21 cellular contexts compared by ENCODE assay signal in the genomic region with DNA sequence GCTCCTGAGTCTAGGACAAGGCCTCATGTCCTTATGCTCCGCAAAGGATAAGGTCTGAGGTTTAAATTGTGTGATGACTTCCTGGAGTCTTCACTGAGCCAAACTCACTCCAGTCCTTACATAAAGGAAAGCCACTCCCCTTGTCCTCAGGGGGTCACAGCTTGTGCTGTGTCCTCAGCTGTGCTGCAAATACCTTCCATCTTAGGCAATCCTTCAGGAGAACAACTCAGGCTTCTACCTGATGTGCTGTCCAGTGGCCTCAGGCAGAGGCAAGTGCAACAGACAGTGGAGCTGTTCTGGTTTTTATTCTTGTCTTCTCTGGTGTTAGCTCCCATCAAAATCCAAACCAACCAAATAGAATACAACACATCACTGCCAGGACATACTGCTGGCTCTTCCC.
"Had no signal": no experiment of that assay in that cellular context is flagged by ENCODE, and none has a peak within 500 bp of the region (broad histone marks: within the 10 kb centered on the region; RNA-seq: fewer than 3 reads in every experiment).

No MANE protein-coding gene starts in this region.

- H3K36me3 ChIP-seq: ovary, tibial nerve, vagina had no signal

- H3K27ac Mint-ChIP-seq: activated CD4-positive, alpha-beta T cell treated with anti-CD3 and anti-CD28 coated beads, Interleukin-2, amount 10 ng/mL, durations not matched to agents 24 days and 14 days; activated CD8-positive, alpha-beta T cell treated with anti-CD3 and anti-CD28 coated beads for 36 hours; activated naive CD8-positive, alpha-beta T cell treated with anti-CD3 and anti-CD28 coated beads for 36 hours; activated T-helper 17 cell treated with anti-CD3 and anti-CD28 coated beads, Interleukin-2, amount 50 U/mL, for 72 hours; effector memory CD8-positive, alpha-beta T cell; naive B cell had no signal

- H3K36me3 Mint-ChIP-seq: activated naive CD8-positive, alpha-beta T cell treated with anti-CD3 and anti-CD28 coated beads for 36 hours; naive B cell had no signal

- H3K9me3 Mint-ChIP-seq: naive B cell had no signal

- ATAC-seq: activated CD8-positive, alpha-beta T cell treated with anti-CD3 and anti-CD28 coated beads for 36 hours; activated T-helper 17 cell treated with anti-CD3 and anti-CD28 coated beads, Interleukin-2, amount 50 U/mL, for 72 hours; effector memory CD8-positive, alpha-beta T cell; left ventricle myocardium superior; mucosa of descending colon; psoas muscle; right cardiac atrium; stimulated activated naive CD8-positive, alpha-beta T cell treated with anti-CD3 and anti-CD28 coated beads, Interleukin-15, Interleukin-2, amounts not matched to agents 100 U/mL and 50 U/mL, for 24 hours had no signal

- H3K4me3 Mint-ChIP-seq: activated CD4-positive, alpha-beta T cell treated with anti-CD3 and anti-CD28 coated beads, Interleukin-2, amount 10 ng/mL, durations not matched to agents 24 days and 14 days; activated CD8-positive, alpha-beta T cell treated with anti-CD3 and anti-CD28 coated beads for 36 hours; activated naive CD8-positive, alpha-beta T cell treated with anti-CD3 and anti-CD28 coated beads for 36 hours; activated T-helper 17 cell treated with anti-CD3 and anti-CD28 coated beads, Interleukin-2, amount 50 U/mL, for 72 hours; effector memory CD8-positive, alpha-beta T cell; naive B cell had no signal

- H3K27me3 Mint-ChIP-seq: activated CD4-positive, alpha-beta T cell treated with anti-CD3 and anti-CD28 coated beads, Interleukin-2, amount 10 ng/mL, durations not matched to agents 24 days and 14 days; activated CD8-positive, alpha-beta T cell treated with anti-CD3 and anti-CD28 coated beads for 36 hours; activated naive CD8-positive, alpha-beta T cell treated with anti-CD3 and anti-CD28 coated beads for 36 hours; activated T-helper 17 cell treated with anti-CD3 and anti-CD28 coated beads, Interleukin-2, amount 50 U/mL, for 72 hours; effector memory CD8-positive, alpha-beta T cell had no signal

- H3K4me1 Mint-ChIP-seq: activated CD4-positive, alpha-beta T cell treated with anti-CD3 and anti-CD28 coated beads, Interleukin-2, amount 10 ng/mL, durations not matched to agents 24 days and 14 days; activated naive CD8-positive, alpha-beta T cell treated with anti-CD3 and anti-CD28 coated beads for 36 hours; activated T-helper 17 cell treated with anti-CD3 and anti-CD28 coated beads, Interleukin-2, amount 50 U/mL, for 72 hours; naive B cell had no signal

- H3K9me3 ChIP-seq: mucosa of descending colon, ovary, psoas muscle, tibial nerve, vagina had no signal

- H3K27me3 ChIP-seq: ovary, tibial nerve, vagina had no signal

- H3K4me3 ChIP-seq: mucosa of descending colon, ovary, psoas muscle, tibial nerve, vagina had no signal

- H3K27ac ChIP-seq: ovary, psoas muscle, tibial nerve, vagina had no signal

- H3K4me1 ChIP-seq: psoas muscle, tibial nerve, vagina had no signal

- DNase-seq: activated CD4-positive, alpha-beta T cell treated with anti-CD3 and anti-CD28 coated beads, Interleukin-2, amount 10 ng/mL, durations not matched to agents 24 days and 14 days; activated CD8-positive, alpha-beta T cell treated with anti-CD3 and anti-CD28 coated beads for 36 hours; activated naive CD4-positive, alpha-beta T cell; activated naive CD8-positive, alpha-beta T cell treated with anti-CD3 and anti-CD28 coated beads for 36 hours; activated T-cell treated with anti-CD3 and anti-CD28 coated beads, Interleukin-2, amount 50 U/mL, for 1 hour; amniotic stem cell; dermis blood vessel endothelial cell; effector memory CD8-positive, alpha-beta T cell; hippocampal formation; left ventricle myocardium superior; mucosa of descending colon; naive B cell; ovary; psoas muscle; right cardiac atrium; stimulated activated CD4-positive, alpha-beta T cell treated with anti-CD3 and anti-CD28 coated beads, Interleukin-2, amount 100 ng/mL, for 24 hours; stimulated activated naive CD8-positive, alpha-beta T cell treated with anti-CD3 and anti-CD28 coated beads, Interleukin-15, Interleukin-2, amounts not matched to agents 100 U/mL and 50 U/mL, for 24 hours; substantia nigra had no signal
